In genomic region chr7:7422641-7423040, GRCh38 we compare ENCODE assay signal across 24 cellular contexts.
"Had no signal": no experiment of that assay in that cellular context is flagged by ENCODE, and none has a peak within 500 bp of the region (broad histone marks: within the 10 kb centered on the region; RNA-seq: fewer than 3 reads in every experiment).

No MANE protein-coding gene starts in this region.

- H3K4me3 ChIP-seq: colonic mucosa, esophagus squamous epithelium, gastrocnemius medialis, heart right ventricle, left lung, lower lobe of right lung had no signal

- DNase-seq: colonic mucosa; cortex of kidney; effector CD8-positive, alpha-beta T cell; effector memory CD8-positive, alpha-beta T cell; endodermal cell; erythroblast; esophagus squamous epithelium; foreskin fibroblast; foreskin melanocyte; gastrocnemius medialis; glutamatergic neuron; head of caudate nucleus; heart right ventricle; hippocampal formation; left cardiac atrium; left lung; left ventricle myocardium superior; lower lobe of right lung; mammary epithelial cell; mesendoderm; midbrain; naive thymus-derived CD4-positive, alpha-beta T cell had no signal

- H3K27me3 ChIP-seq: colonic mucosa, esophagus squamous epithelium, gastrocnemius medialis, left lung had no signal

- ATAC-seq: effector memory CD8-positive, alpha-beta T cell; esophagus mucosa; gastrocnemius medialis; heart right ventricle; left cardiac atrium; left ventricle myocardium superior; naive thymus-derived CD4-positive, alpha-beta T cell had no signal

- H3K9me3 ChIP-seq: colonic mucosa, esophagus squamous epithelium, gastrocnemius medialis, heart right ventricle, left lung, lower lobe of right lung had no signal

- H3K27ac ChIP-seq: colonic mucosa, epithelial cell of prostate, esophagus squamous epithelium, gastrocnemius medialis, heart right ventricle, left lung, lower lobe of right lung had no signal

- H3K4me1 ChIP-seq: colonic mucosa, gastrocnemius medialis, left lung, lower lobe of right lung had no signal

- H3K36me3 ChIP-seq: colonic mucosa, esophagus squamous epithelium, gastrocnemius medialis, heart right ventricle, left lung, lower lobe of right lung had no signal
